In the genomic region with DNA sequence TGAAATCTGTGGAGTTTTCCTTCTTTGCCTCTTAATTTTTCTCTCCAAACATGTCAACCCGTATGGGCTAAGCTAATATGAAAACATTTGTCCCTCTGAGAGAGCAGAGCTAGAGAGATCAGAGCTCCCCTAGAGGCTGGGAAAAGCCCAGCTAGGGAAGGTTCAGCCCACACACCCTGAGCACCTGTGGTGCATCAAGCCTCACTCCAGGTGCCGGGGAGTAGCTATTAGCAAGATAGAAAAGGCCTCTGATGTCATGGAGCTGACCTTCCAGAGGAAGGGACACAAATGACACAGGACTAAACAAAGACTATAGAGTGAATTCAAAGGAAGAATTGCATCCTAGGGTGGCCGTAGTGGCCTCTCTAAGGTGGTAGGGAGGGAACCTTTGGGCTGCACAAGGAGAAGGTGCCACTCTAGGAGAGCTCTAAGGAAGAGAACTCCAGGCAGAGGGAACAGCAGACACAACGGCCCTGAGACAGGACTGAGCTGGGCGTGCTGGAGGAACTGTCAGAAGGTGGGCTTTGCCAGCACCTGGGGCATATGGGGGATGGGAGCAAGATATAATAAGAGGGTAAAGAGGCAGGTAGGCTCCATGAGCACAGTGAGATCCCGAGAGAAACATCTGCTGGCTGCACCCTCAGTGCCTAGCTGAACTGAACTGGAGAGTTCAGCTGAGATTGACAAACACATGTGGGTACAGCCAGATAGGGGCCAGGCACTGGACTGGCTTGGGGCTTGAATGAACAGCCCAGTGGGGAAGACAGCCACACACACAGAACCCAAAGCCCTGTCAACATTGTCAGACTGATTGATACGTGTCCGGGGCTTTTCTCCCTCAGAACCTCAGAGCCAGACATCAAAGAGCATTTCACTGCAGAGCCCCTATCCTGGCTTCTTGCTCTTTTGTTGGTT, we compare ENCODE assay signal across 1 cellular context.
A peak's percentile ranks its signal among the peaks of the same experiment; 100 is the strongest.
TF ChIP-seq lines count a peak whose summit lies in the region.

No MANE protein-coding gene starts in this region.

TF ChIP-seq in K562, 482 proteins besides CTCF, POLR2A, EP300 and RAD21 (continued from another document):
- TF ChIP-seq, protein P1, sequence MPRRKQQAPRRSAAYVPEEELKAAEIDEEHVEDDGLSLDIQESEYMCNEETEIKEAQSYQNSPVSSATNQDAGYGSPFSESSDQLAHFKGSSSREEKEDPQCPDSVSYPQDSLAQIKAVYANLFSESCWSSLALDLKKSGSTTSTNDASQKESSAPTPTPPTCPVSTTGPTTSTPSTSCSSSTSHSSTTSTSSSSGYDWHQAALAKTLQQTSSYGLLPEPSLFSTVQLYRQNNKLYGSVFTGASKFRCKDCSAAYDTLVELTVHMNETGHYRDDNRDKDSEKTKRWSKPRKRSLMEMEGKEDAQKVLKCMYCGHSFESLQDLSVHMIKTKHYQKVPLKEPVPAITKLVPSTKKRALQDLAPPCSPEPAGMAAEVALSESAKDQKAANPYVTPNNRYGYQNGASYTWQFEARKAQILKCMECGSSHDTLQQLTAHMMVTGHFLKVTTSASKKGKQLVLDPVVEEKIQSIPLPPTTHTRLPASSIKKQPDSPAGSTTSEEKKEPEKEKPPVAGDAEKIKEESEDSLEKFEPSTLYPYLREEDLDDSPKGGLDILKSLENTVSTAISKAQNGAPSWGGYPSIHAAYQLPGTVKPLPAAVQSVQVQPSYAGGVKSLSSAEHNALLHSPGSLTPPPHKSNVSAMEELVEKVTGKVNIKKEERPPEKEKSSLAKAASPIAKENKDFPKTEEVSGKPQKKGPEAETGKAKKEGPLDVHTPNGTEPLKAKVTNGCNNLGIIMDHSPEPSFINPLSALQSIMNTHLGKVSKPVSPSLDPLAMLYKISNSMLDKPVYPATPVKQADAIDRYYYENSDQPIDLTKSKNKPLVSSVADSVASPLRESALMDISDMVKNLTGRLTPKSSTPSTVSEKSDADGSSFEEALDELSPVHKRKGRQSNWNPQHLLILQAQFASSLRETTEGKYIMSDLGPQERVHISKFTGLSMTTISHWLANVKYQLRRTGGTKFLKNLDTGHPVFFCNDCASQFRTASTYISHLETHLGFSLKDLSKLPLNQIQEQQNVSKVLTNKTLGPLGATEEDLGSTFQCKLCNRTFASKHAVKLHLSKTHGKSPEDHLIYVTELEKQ (CRISPR knock-in tag; IDR thresholded peaks at IDR 0.05): no peak
- peak; percentile 29 for TF ChIP-seq CBFA2T3 (IDR thresholded peaks at IDR 0.05)
- TF ChIP-seq FOXJ2 (tag; IDR thresholded peaks at IDR 0.05): no peak
- TF ChIP-seq, protein P2, sequence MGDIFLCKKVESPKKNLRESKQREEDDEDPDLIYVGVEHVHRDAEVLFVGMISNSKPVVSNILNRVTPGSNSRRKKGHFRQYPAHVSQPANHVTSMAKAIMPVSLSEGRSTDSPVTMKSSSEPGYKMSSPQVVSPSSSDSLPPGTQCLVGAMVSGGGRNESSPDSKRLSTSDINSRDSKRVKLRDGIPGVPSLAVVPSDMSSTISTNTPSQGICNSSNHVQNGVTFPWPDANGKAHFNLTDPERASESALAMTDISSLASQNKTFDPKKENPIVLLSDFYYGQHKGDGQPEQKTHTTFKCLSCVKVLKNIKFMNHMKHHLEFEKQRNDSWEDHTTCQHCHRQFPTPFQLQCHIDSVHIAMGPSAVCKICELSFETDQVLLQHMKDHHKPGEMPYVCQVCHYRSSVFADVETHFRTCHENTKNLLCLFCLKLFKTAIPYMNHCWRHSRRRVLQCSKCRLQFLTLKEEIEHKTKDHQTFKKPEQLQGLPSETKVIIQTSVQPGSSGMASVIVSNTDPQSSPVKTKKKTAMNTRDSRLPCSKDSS (IDR thresholded peaks at IDR 0.05; ENCODE audit: low read depth, partially characterized antibody): no peak
- TF ChIP-seq, protein P3, sequence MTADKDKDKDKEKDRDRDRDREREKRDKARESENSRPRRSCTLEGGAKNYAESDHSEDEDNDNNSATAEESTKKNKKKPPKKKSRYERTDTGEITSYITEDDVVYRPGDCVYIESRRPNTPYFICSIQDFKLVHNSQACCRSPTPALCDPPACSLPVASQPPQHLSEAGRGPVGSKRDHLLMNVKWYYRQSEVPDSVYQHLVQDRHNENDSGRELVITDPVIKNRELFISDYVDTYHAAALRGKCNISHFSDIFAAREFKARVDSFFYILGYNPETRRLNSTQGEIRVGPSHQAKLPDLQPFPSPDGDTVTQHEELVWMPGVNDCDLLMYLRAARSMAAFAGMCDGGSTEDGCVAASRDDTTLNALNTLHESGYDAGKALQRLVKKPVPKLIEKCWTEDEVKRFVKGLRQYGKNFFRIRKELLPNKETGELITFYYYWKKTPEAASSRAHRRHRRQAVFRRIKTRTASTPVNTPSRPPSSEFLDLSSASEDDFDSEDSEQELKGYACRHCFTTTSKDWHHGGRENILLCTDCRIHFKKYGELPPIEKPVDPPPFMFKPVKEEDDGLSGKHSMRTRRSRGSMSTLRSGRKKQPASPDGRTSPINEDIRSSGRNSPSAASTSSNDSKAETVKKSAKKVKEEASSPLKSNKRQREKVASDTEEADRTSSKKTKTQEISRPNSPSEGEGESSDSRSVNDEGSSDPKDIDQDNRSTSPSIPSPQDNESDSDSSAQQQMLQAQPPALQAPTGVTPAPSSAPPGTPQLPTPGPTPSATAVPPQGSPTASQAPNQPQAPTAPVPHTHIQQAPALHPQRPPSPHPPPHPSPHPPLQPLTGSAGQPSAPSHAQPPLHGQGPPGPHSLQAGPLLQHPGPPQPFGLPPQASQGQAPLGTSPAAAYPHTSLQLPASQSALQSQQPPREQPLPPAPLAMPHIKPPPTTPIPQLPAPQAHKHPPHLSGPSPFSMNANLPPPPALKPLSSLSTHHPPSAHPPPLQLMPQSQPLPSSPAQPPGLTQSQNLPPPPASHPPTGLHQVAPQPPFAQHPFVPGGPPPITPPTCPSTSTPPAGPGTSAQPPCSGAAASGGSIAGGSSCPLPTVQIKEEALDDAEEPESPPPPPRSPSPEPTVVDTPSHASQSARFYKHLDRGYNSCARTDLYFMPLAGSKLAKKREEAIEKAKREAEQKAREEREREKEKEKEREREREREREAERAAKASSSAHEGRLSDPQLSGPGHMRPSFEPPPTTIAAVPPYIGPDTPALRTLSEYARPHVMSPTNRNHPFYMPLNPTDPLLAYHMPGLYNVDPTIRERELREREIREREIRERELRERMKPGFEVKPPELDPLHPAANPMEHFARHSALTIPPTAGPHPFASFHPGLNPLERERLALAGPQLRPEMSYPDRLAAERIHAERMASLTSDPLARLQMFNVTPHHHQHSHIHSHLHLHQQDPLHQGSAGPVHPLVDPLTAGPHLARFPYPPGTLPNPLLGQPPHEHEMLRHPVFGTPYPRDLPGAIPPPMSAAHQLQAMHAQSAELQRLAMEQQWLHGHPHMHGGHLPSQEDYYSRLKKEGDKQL (CRISPR knock-in tag; IDR thresholded peaks at IDR 0.05; ENCODE audit: borderline replicate concordance): no peak
- TF ChIP-seq ZNF431 (CRISPR knock-in tag; IDR thresholded peaks at IDR 0.05): no peak
- TF ChIP-seq, protein P4, sequence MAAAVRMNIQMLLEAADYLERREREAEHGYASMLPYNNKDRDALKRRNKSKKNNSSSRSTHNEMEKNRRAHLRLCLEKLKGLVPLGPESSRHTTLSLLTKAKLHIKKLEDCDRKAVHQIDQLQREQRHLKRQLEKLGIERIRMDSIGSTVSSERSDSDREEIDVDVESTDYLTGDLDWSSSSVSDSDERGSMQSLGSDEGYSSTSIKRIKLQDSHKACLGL (CRISPR knock-in tag; IDR thresholded peaks at IDR 0.05; ENCODE audit: borderline replicate concordance, poor library complexity, severe bottlenecking): no peak
TF ChIP-seq in K562: peak in this region for 1.
